Comparison of ENCODE assay signal across 21 cellular contexts in the genomic region with DNA sequence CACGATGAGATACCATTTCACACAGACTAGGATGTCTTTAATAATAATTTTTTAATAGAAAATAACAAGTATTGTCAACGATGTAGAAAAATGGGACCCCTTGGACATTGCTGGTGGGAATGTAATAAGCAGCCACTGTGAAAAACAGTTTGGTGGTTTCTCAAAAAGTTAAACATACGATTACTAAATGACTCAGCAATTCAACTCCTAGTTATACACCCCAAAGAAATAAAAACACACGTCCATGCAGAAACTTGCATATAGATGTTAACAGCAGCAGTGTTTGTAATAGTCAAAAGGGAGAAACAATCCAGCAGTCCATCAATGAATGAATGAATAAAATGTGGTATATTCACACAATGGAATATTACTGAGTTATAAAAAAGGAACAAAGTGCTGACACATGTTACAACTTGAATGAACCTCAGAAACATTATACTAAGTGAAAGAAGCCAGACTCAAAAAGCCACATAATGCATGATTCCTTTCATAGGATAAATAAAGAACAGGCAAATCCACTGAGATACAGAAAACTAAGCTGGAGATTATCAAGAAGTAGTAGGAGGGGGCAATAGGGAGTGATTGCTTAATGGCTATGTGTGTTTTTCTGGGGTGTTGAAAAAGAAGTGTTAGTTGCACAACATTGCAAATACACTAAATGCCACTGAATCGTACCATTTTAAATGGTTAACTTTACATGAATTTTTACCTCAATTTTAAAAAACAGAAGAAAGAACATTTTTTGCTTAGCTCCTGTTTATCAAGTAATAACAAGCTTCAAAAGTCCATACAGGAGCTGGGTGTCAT.
"Had no signal": no experiment of that assay in that cellular context is flagged by ENCODE, and none has a peak within 500 bp of the region (broad histone marks: within the 10 kb centered on the region; RNA-seq: fewer than 3 reads in every experiment).

No MANE protein-coding gene starts in this region.

- H3K4me3 Mint-ChIP-seq: activated B cell treated with CpG ODN at 0.5 μM for 24 hours; activated CD8-positive, alpha-beta T cell treated with anti-CD3 and anti-CD28 coated beads for 36 hours; activated T-cell treated with anti-CD3 and anti-CD28 coated beads, Interleukin-2, amount 50 U/mL, for 4 hours; naive thymus-derived CD4-positive, alpha-beta T cell; stimulated activated naive CD8-positive, alpha-beta T cell treated with anti-CD3 and anti-CD28 coated beads, Interleukin-15, amount 100 ng/mL, for 72 hours; T-helper 17 cell; type B pancreatic cell had no signal

- H3K9me3 Mint-ChIP-seq: activated B cell treated with CpG ODN at 0.5 μM for 24 hours; activated CD8-positive, alpha-beta T cell treated with anti-CD3 and anti-CD28 coated beads for 36 hours; activated naive CD4-positive, alpha-beta T cell treated with anti-CD3 and anti-CD28 coated beads, Interleukin-2, amount 50 U/mL, for 72 hours; activated T-cell treated with anti-CD3 and anti-CD28 coated beads, Interleukin-2, amount 50 U/mL, for 4 hours; naive thymus-derived CD4-positive, alpha-beta T cell; stimulated activated naive CD8-positive, alpha-beta T cell treated with anti-CD3 and anti-CD28 coated beads, Interleukin-15, amount 100 ng/mL, for 72 hours; type B pancreatic cell had no signal

- H3K27ac ChIP-seq: parathyroid adenoma, sigmoid colon had no signal

- H3K27ac Mint-ChIP-seq: activated B cell treated with CpG ODN at 0.5 μM for 24 hours; activated CD8-positive, alpha-beta T cell treated with anti-CD3 and anti-CD28 coated beads for 36 hours; brain; stimulated activated naive CD8-positive, alpha-beta T cell treated with anti-CD3 and anti-CD28 coated beads, Interleukin-15, amount 100 ng/mL, for 72 hours; T-helper 17 cell; type B pancreatic cell had no signal

- DNase-seq: activated B cell treated with CpG ODN at 0.5 μM for 24 hours; activated CD4-positive, alpha-beta T cell treated with anti-CD3 and anti-CD28 coated beads for 48 hours; activated CD8-positive, alpha-beta T cell treated with anti-CD3 and anti-CD28 coated beads for 36 hours; activated effector memory CD4-positive, alpha-beta T cell treated with Interleukin-2 at 50 U/mL for 16 hours; activated T-cell treated with anti-CD3 and anti-CD28 coated beads, Interleukin-2, amount 50 U/mL, for 4 hours; amniotic stem cell; central memory CD4-positive, alpha-beta T cell; cortex of kidney; erythroblast; islet precursor cell; mammary epithelial cell; mucosa of descending colon; naive thymus-derived CD4-positive, alpha-beta T cell; sigmoid colon; stimulated activated CD4-positive, alpha-beta T cell treated with anti-CD3 and anti-CD28 coated beads, Interleukin-1b, Interleukin-23, amount 100 ng/mL, for 48 hours; stimulated activated naive CD8-positive, alpha-beta T cell treated with anti-CD3 and anti-CD28 coated beads, Interleukin-15, amount 100 ng/mL, for 72 hours; T-helper 17 cell had no signal

- H3K4me3 ChIP-seq: mucosa of descending colon, sigmoid colon had no signal

- H3K4me1 ChIP-seq: parathyroid adenoma had no signal

- H3K9me3 ChIP-seq: mucosa of descending colon, sigmoid colon had no signal

- H3K27me3 Mint-ChIP-seq: activated B cell treated with CpG ODN at 0.5 μM for 24 hours; activated CD8-positive, alpha-beta T cell treated with anti-CD3 and anti-CD28 coated beads for 36 hours; naive thymus-derived CD4-positive, alpha-beta T cell; stimulated activated naive CD8-positive, alpha-beta T cell treated with anti-CD3 and anti-CD28 coated beads, Interleukin-15, amount 100 ng/mL, for 72 hours; T-helper 17 cell; type B pancreatic cell had no signal

- H3K27me3 ChIP-seq: sigmoid colon had no signal
